In the genomic region with DNA sequence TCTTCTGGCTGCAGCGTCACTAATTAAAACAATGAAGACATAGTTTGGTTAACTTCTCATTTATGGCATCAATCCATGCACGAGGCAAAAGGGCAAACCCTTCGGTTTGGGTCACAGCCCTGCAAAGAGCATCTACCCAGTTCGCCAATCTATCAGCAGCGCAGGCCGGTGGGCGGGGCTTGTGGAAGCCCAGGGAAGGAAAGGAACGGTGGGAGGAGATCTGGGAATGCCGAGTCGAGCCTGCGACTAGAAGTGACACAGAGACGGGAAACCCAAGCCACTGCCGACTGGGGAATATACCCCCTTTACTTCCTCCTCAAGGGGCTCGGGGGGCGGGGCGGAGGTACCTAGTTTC, we compare ENCODE assay signal across 1 cellular context.
TF ChIP-seq lines count a peak whose summit lies in the region.

No MANE protein-coding gene starts in this region.

TF ChIP-seq in H1, 55 proteins besides CTCF, POLR2A, EP300 and RAD21 (continued from another document):
- TF ChIP-seq, protein P1, sequence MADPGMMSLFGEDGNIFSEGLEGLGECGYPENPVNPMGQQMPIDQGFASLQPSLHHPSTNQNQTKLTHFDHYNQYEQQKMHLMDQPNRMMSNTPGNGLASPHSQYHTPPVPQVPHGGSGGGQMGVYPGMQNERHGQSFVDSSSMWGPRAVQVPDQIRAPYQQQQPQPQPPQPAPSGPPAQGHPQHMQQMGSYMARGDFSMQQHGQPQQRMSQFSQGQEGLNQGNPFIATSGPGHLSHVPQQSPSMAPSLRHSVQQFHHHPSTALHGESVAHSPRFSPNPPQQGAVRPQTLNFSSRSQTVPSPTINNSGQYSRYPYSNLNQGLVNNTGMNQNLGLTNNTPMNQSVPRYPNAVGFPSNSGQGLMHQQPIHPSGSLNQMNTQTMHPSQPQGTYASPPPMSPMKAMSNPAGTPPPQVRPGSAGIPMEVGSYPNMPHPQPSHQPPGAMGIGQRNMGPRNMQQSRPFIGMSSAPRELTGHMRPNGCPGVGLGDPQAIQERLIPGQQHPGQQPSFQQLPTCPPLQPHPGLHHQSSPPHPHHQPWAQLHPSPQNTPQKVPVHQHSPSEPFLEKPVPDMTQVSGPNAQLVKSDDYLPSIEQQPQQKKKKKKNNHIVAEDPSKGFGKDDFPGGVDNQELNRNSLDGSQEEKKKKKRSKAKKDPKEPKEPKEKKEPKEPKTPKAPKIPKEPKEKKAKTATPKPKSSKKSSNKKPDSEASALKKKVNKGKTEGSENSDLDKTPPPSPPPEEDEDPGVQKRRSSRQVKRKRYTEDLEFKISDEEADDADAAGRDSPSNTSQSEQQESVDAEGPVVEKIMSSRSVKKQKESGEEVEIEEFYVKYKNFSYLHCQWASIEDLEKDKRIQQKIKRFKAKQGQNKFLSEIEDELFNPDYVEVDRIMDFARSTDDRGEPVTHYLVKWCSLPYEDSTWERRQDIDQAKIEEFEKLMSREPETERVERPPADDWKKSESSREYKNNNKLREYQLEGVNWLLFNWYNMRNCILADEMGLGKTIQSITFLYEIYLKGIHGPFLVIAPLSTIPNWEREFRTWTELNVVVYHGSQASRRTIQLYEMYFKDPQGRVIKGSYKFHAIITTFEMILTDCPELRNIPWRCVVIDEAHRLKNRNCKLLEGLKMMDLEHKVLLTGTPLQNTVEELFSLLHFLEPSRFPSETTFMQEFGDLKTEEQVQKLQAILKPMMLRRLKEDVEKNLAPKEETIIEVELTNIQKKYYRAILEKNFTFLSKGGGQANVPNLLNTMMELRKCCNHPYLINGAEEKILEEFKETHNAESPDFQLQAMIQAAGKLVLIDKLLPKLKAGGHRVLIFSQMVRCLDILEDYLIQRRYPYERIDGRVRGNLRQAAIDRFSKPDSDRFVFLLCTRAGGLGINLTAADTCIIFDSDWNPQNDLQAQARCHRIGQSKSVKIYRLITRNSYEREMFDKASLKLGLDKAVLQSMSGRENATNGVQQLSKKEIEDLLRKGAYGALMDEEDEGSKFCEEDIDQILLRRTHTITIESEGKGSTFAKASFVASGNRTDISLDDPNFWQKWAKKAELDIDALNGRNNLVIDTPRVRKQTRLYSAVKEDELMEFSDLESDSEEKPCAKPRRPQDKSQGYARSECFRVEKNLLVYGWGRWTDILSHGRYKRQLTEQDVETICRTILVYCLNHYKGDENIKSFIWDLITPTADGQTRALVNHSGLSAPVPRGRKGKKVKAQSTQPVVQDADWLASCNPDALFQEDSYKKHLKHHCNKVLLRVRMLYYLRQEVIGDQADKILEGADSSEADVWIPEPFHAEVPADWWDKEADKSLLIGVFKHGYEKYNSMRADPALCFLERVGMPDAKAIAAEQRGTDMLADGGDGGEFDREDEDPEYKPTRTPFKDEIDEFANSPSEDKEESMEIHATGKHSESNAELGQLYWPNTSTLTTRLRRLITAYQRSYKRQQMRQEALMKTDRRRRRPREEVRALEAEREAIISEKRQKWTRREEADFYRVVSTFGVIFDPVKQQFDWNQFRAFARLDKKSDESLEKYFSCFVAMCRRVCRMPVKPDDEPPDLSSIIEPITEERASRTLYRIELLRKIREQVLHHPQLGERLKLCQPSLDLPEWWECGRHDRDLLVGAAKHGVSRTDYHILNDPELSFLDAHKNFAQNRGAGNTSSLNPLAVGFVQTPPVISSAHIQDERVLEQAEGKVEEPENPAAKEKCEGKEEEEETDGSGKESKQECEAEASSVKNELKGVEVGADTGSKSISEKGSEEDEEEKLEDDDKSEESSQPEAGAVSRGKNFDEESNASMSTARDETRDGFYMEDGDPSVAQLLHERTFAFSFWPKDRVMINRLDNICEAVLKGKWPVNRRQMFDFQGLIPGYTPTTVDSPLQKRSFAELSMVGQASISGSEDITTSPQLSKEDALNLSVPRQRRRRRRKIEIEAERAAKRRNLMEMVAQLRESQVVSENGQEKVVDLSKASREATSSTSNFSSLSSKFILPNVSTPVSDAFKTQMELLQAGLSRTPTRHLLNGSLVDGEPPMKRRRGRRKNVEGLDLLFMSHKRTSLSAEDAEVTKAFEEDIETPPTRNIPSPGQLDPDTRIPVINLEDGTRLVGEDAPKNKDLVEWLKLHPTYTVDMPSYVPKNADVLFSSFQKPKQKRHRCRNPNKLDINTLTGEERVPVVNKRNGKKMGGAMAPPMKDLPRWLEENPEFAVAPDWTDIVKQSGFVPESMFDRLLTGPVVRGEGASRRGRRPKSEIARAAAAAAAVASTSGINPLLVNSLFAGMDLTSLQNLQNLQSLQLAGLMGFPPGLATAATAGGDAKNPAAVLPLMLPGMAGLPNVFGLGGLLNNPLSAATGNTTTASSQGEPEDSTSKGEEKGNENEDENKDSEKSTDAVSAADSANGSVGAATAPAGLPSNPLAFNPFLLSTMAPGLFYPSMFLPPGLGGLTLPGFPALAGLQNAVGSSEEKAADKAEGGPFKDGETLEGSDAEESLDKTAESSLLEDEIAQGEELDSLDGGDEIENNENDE (IDR thresholded peaks at IDR 0.05; ENCODE audit: insufficient replicate concordance, low read length), result no peak
- TF ChIP-seq RNF2 (IDR thresholded peaks at IDR 0.05; ENCODE audit: borderline replicate concordance, low read depth, low read length, missing control alignments, poor library complexity, severe bottlenecking) (no peak), ASH2L (IDR thresholded peaks at IDR 0.05; ENCODE audit: low read length) (no peak), SAP30 (IDR thresholded peaks at IDR 0.05; ENCODE audit: insufficient read depth, insufficient replicate concordance, low read length) (peak; percentile 48), EZH2 (IDR thresholded peaks at IDR 0.05; ENCODE audit: low read depth, low read length, severe bottlenecking) (no peak), TCF12 (IDR thresholded peaks at IDR 0.05; ENCODE audit: low read depth, low read length) (no peak), KDM4A (IDR thresholded peaks at IDR 0.05; ENCODE audit: low read depth, low read length, severe bottlenecking) (no peak), NRF1 (IDR thresholded peaks at IDR 0.05; ENCODE audit: low read depth, low read length) (no peak), YY1 (IDR thresholded peaks at IDR 0.05; ENCODE audit: low read depth, low read length) (0 out of 2 replicates have a peak, but pooled peaks have one; percentile 9), CHD2 (IDR thresholded peaks at IDR 0.05; ENCODE audit: low read length) (no peak), SUZ12 (IDR thresholded peaks at IDR 0.05; ENCODE audit: low read length) (no peak), POLR2AphosphoS5 (IDR thresholded peaks at IDR 0.05; ENCODE audit: low read depth, low read length) (peak; percentile 71), RFX5 (IDR thresholded peaks at IDR 0.05; ENCODE audit: borderline replicate concordance, low read depth, low read length) (no peak), PHF8 (conservative IDR thresholded peaks at IDR 0.05; ENCODE audit: low read depth, low read length) (no peak), GTF2F1 (IDR thresholded peaks at IDR 0.05; ENCODE audit: borderline replicate concordance, low read depth, low read length) (no peak), TBP (IDR thresholded peaks at IDR 0.05; ENCODE audit: low read depth, low read length) (0 out of 2 replicates have a peak, but pooled peaks have one; percentile 19), SIRT6 (IDR thresholded peaks at IDR 0.05; ENCODE audit: low read length) (no peak), JUND (IDR thresholded peaks at IDR 0.05; ENCODE audit: low read length) (no peak), RXRA (IDR thresholded peaks at IDR 0.05; ENCODE audit: insufficient read depth, low read depth, low read length) (no peak), SP1 (IDR thresholded peaks at IDR 0.05; ENCODE audit: low read depth, low read length) (no peak), NANOG (IDR thresholded peaks at IDR 0.05; ENCODE audit: insufficient read depth, low read depth, low read length, poor library complexity, severe bottlenecking) (no peak), HDAC2 (IDR thresholded peaks at IDR 0.05; ENCODE audit: borderline replicate concordance in 1 of 2, low read depth in 2 of 2, low read length in 2 of 2) (no peak), MAFK (IDR thresholded peaks at IDR 0.05; ENCODE audit: low read depth, low read length) (no peak), CHD1 (IDR thresholded peaks at IDR 0.05; ENCODE audit: low read depth, low read length) (no peak), CBX8 (IDR thresholded peaks at IDR 0.05; ENCODE audit: borderline replicate concordance, low read depth, low read length) (no peak), CREB1 (IDR thresholded peaks at IDR 0.05) (no peak)
- TF ChIP-seq, protein P2, sequence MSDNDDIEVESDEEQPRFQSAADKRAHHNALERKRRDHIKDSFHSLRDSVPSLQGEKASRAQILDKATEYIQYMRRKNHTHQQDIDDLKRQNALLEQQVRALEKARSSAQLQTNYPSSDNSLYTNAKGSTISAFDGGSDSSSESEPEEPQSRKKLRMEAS (IDR thresholded peaks at IDR 0.05), result no peak
